ENCODE assay signal across 1 cellular context in the genomic region with DNA sequence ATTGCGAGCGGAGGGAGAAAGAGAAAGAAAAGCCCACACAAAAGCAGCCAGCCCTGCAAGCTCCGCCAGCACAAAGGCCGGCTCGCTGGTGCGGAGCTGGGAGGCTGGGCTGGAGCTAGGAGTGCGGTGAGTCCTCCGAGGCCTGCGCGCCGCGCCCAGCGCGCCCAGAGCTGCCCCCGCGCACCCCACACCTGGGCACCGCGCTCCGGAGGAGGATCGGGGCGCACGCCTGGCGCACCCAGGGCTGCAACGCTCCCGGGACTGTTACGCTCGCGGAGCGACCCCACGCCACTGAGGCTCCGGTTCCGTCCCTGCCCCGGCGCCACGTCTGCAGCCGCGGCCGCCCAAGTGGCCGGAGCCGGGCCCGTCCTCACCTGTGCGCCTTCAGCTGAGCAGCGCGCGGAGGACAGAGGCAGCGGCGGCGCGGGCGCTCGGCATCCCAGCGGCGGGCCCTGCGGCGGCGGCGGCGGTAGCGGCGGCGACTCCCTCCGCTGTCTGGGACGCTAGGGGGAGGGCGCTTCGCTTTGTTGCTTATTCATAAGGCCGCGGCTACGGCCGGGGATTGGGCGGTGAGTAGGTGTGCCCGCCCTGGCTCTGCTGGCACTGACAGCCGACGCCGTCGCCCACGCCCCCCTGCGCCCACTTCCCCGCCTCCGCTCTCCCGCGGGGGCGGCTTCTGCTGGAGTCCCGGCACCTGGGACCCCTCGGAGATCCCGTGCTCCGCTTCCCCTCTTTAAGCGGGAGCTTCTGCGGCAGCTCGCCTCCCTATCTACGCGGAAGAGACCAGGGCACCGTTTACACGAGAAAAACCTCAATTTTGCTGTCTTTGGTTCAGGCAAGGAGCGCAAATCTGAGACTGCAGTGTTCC.
TF ChIP-seq lines count a peak whose summit lies in the region.

A gene with protein sequence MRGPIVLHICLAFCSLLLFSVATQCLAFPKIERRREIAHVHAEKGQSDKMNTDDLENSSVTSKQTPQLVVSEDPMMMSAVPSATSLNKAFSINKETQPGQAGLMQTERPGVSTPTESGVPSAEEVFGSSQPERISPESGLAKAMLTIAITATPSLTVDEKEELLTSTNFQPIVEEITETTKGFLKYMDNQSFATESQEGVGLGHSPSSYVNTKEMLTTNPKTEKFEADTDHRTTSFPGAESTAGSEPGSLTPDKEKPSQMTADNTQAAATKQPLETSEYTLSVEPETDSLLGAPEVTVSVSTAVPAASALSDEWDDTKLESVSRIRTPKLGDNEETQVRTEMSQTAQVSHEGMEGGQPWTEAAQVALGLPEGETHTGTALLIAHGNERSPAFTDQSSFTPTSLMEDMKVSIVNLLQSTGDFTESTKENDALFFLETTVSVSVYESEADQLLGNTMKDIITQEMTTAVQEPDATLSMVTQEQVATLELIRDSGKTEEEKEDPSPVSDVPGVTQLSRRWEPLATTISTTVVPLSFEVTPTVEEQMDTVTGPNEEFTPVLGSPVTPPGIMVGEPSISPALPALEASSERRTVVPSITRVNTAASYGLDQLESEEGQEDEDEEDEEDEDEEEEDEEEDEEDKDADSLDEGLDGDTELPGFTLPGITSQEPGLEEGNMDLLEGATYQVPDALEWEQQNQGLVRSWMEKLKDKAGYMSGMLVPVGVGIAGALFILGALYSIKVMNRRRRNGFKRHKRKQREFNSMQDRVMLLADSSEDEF (minus strand): TSS at position 513 of the 868 bp plus-strand sequence. CDS start 12,855 bp downstream, outside the sequence.

TF ChIP-seq in IMR-90, 13 proteins besides CTCF, POLR2A, EP300 and RAD21:
- TF ChIP-seq MAFK (IDR thresholded peaks at IDR 0.05; ENCODE audit: low read depth, low read length), result no peak
- no peak for TF ChIP-seq CHD1 (IDR thresholded peaks at IDR 0.05; ENCODE audit: low read depth, low read length)
- no peak for TF ChIP-seq NFE2L2 (IDR thresholded peaks at IDR 0.05; ENCODE audit: low read depth, low read length)
- TF ChIP-seq, protein P1, sequence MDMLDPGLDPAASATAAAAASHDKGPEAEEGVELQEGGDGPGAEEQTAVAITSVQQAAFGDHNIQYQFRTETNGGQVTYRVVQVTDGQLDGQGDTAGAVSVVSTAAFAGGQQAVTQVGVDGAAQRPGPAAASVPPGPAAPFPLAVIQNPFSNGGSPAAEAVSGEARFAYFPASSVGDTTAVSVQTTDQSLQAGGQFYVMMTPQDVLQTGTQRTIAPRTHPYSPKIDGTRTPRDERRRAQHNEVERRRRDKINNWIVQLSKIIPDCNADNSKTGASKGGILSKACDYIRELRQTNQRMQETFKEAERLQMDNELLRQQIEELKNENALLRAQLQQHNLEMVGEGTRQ (IDR thresholded peaks at IDR 0.05; ENCODE audit: low read depth, low read length), result no peak
- no peak for TF ChIP-seq FOS (IDR thresholded peaks at IDR 0.05; ENCODE audit: low read depth, low read length)
- TF ChIP-seq, protein P2, sequence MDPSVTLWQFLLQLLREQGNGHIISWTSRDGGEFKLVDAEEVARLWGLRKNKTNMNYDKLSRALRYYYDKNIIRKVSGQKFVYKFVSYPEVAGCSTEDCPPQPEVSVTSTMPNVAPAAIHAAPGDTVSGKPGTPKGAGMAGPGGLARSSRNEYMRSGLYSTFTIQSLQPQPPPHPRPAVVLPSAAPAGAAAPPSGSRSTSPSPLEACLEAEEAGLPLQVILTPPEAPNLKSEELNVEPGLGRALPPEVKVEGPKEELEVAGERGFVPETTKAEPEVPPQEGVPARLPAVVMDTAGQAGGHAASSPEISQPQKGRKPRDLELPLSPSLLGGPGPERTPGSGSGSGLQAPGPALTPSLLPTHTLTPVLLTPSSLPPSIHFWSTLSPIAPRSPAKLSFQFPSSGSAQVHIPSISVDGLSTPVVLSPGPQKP (IDR thresholded peaks at IDR 0.05; ENCODE audit: borderline replicate concordance, low read depth, low read length), result no peak
- TF ChIP-seq BHLHE40 (IDR thresholded peaks at IDR 0.05; ENCODE audit: low read depth, low read length), result no peak
- TF ChIP-seq MXI1 (IDR thresholded peaks at IDR 0.05; ENCODE audit: borderline replicate concordance, low read depth, low read length), result no peak
- no peak for TF ChIP-seq MAZ (IDR thresholded peaks at IDR 0.05; ENCODE audit: borderline replicate concordance, low read depth, low read length)
- TF ChIP-seq CEBPB (IDR thresholded peaks at IDR 0.05; ENCODE audit: low read depth, low read length), result no peak
- no peak for TF ChIP-seq RCOR1 (IDR thresholded peaks at IDR 0.05; ENCODE audit: insufficient replicate concordance, low read length)
TF ChIP-seq in IMR-90: peak in this region for 0.
